In genomic region chr18:28176933-28177827, GRCh38 we compare ENCODE assay signal across 8 cellular contexts. TPM values are rescaled to one million over a fixed set of nuclear protein-coding genes. Genes with fewer than 3 reads are reported as not detected.
DNase-seq lines count a peak whose midpoint lies in the region; ATAC-seq, FAIRE-seq and TF ChIP-seq lines count a peak whose summit lies in the region.

Gene CDH2 (minus strand): TSS chr18:28177130. CDS start chr18:28177022, 108 bp downstream.

- peak; percentile 94 for DNase-seq in EH (ENCODE audit: low read depth)
- DNase-seq in RPMI8226: peak; percentile 80
- peak; percentile 85 for DNase-seq in cerebellum (ENCODE audit: low spot score)
- DNase-seq in kidney: peak; percentile 78
- DNase-seq in smooth muscle cell (lab: John Stamatoyannopoulos, UW; ENCODE audit: unreplicated experiment): peak; percentile 57
- no peak for DNase-seq in NOMO-1 treated with DMSO at 0.1 percent for 48 hours (lab: John Stamatoyannopoulos, UW; ENCODE audit: unreplicated experiment)

- H3K36me3 ChIP-seq in HUES6 (ENCODE audit: control insufficient read depth, insufficient read depth, low read length) (no peaks in the 10 kb centered on the region), kidney (ENCODE audit: control insufficient read depth in 1 of 2, insufficient read depth in 2 of 2, low read length in 2 of 2) (no peaks in the 10 kb centered on the region), smooth muscle cell (ENCODE audit: low read depth) (no peaks in the 10 kb centered on the region)

- H3K79me2 ChIP-seq in smooth muscle cell (ENCODE audit: low read depth): peaks cover 53% of the 10 kb centered on the region

- H3K4me3 ChIP-seq in HUES6 (ENCODE audit: low read depth, low read length) (peak within 1 kb of the TSS; percentile 94), kidney (ENCODE audit: low read length in 2 of 2) (peak within 1 kb of the TSS; percentile 66 to 70), smooth muscle cell (peak within 1 kb of the TSS; percentile 86)

- no peaks in the 10 kb centered on the region for H3K9me3 ChIP-seq in HUES6 (ENCODE audit: control insufficient read depth, insufficient read depth, low read depth, low read length)
- no peaks in the 10 kb centered on the region for H3K9me3 ChIP-seq in kidney (ENCODE audit: control insufficient read depth in 1 of 2, low read length in 2 of 2)
- no peaks in the 10 kb centered on the region for H3K9me3 ChIP-seq in smooth muscle cell (replicated peaks; ENCODE audit: low read depth)

- H3K27me3 ChIP-seq in HUES6 (ENCODE audit: control insufficient read depth, insufficient read depth, low read length): peaks cover 28% of the 10 kb centered on the region
- no peaks in the 10 kb centered on the region for H3K27me3 ChIP-seq in smooth muscle cell (ENCODE audit: low read depth)

- no peak for FAIRE-seq in kidney (lab: Jason Lieb, UNC)

- H4K20me1 ChIP-seq in smooth muscle cell (ENCODE audit: low read depth): peaks cover 43% of the 10 kb centered on the region

- ATAC-seq in GM21367 (IDR thresholded peaks at IDR 0.05; ENCODE audit: unreplicated experiment): no peak

- TF ChIP-seq CTCF in kidney (IDR thresholded peaks at IDR 0.05; ENCODE audit: borderline replicate concordance, extremely low read depth, insufficient read depth) (no peak), smooth muscle cell (IDR thresholded peaks at IDR 0.05; ENCODE audit: borderline replicate concordance, insufficient read depth, poor library complexity, severe bottlenecking) (peak; percentile 16)

- intact Hi-C loops in kidney (cut with DNase I): no loop called here

- WGBS in smooth muscle cell (ENCODE audit: low lambda C conversion rate): 1% methylated on average over 33 of the region's 108 CpGs

- H3K27ac ChIP-seq in HUES6 (ENCODE audit: low read depth, low read length): peak within 1 kb of the TSS; percentile 89; the same call in 1 of the 2 replicates
- H3K27ac ChIP-seq in kidney (ENCODE audit: low read depth in 2 of 2, low read length in 2 of 2): peak within 1 kb of the TSS; percentile 65 to 80
- H3K27ac ChIP-seq in smooth muscle cell (ENCODE audit: low read depth): peak within 1 kb of the TSS; percentile 61

- peak within 1 kb of the TSS; percentile 87 for H3K4me2 ChIP-seq in smooth muscle cell

- H2AFZ ChIP-seq in smooth muscle cell (ENCODE audit: low read depth): peak within 1 kb of the TSS; percentile 69

- H3F3A ChIP-seq in smooth muscle cell (ENCODE audit: low read depth): peaks cover 5% of the 10 kb centered on the region

- H3K4me1 ChIP-seq in HUES6 (ENCODE audit: control insufficient read depth, insufficient read depth, low read length): peaks cover 32% of the 10 kb centered on the region
- peaks cover 0 to 2% of the 10 kb centered on the region in 2 donors for H3K4me1 ChIP-seq in kidney (ENCODE audit: control insufficient read depth in 1 of 2, insufficient read depth in 1 of 2, low read depth in 1 of 2, low read length in 2 of 2)
- peaks cover 38% of the 10 kb centered on the region for H3K4me1 ChIP-seq in smooth muscle cell (ENCODE audit: low read depth)

- peak within 1 kb of the TSS; percentile 91 for H3K9ac ChIP-seq in HUES6 (ENCODE audit: low read length)
- H3K9ac ChIP-seq in kidney (ENCODE audit: low read length in 2 of 2): peak within 1 kb of the TSS in 1 of 2 donors; percentile 44
- peak within 1 kb of the TSS; percentile 79 for H3K9ac ChIP-seq in smooth muscle cell (ENCODE audit: low read depth)

RNA-seq across cellular contexts. Expression of gene CDH2, which starts in this region (rescaled TPM):
- total RNA-seq in cerebellum: 134 TPM
- 29.6 TPM for total RNA-seq in kidney
- 6.3 TPM for polyA plus RNA-seq in kidney (ENCODE audit: insufficient read depth, low read depth, low replicate concordance)
- 239 and 251 TPM in 2 replicates for total RNA-seq in smooth muscle cell
- 132 and 169 TPM in 2 replicates for polyA plus RNA-seq in smooth muscle cell

Comparison
In these comparisons a context has a peak if more than half of its experiments do, and no peak if none do; other contexts are left out.
1. RNA of gene CDH2 (polyA plus RNA-seq): 132 to 169 TPM in smooth muscle cell; 6.3 TPM in kidney (single experiment); every median in the first group is over 10 times any median in the second.
2. Peak in every context shown above with its lines, with median percentiles within 50 percentile points of each other: H3K27ac ChIP-seq and H3K4me3 ChIP-seq.